ENCODE assay signal across 9 cellular contexts in the genomic region with DNA sequence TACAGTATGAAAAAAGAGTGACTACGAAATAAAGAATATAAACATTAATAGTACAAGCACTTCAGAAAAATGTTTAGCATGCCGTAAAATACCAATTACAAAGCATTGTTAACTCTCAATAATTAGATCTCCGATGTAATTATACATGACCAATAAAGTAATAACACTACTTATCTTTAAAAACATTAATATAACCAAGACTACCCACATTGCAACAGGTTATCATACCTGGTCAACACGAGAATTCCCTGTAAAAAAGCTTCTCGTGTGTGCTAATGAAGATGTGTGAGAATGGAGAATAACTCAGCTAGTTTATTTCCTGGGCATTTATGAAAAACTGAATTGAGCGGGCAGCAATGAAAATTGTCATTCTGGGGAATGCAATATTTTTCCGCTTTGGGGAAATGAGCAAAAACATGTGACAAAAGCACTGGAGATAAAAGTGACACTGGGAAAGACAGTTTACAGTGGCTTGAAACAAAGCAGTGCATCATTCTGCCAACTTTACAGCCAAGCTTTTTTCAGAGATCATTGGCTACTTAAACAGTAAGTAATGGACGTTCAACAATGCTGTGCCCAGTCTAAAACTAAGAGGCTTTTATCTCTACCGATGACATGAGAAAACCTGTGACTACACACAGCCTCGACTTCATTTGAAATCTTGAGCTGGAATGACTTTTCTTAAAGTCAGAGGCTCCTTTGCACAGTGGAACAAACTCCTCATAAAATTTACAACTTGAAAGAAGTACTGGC. TPM values are rescaled to one million over a fixed set of nuclear protein-coding genes. Genes with fewer than 3 reads are reported as not detected.
DNase-seq lines count a peak whose midpoint lies in the region; ATAC-seq and TF ChIP-seq lines count a peak whose summit lies in the region.
"Had no signal": no experiment of that assay in that cellular context is flagged by ENCODE, and none has a peak within 500 bp of the region (broad histone marks: within the 10 kb centered on the region; RNA-seq: fewer than 3 reads in every experiment).

No MANE protein-coding gene starts in this region.

- peak overlapping the region; percentile 75 to 97 (median 93) for H3K27ac Mint-ChIP-seq in CD4-positive, CD25-positive, alpha-beta regulatory T cell
- peak overlapping the region; percentile 93 for H3K27ac Mint-ChIP-seq in osteocyte (ENCODE audit: unreplicated experiment)

- no peak for TF ChIP-seq POLR2A in GM18505 (IDR thresholded peaks at IDR 0.05; ENCODE audit: borderline replicate concordance, extremely low read depth, insufficient read depth, insufficient read length)

- H3K36me3 ChIP-seq in CD4-positive, CD25-positive, alpha-beta regulatory T cell (ENCODE audit: control insufficient read depth, insufficient read depth, low read length) = peaks cover 32% of the 10 kb centered on the region
- no peaks in the 10 kb centered on the region for H3K36me3 ChIP-seq in KOPT-K1 (ENCODE audit: insufficient read depth, low read length)

- H3K36me3 Mint-ChIP-seq in CD4-positive, CD25-positive, alpha-beta regulatory T cell = peaks cover 18% of the 10 kb centered on the region
- H3K36me3 Mint-ChIP-seq in osteocyte (ENCODE audit: unreplicated experiment) = peaks cover 6% of the 10 kb centered on the region

- TF ChIP-seq CTCF in osteocyte (IDR thresholded peaks at IDR 0.05) = no peak

- no peak for DNase-seq in CD4-positive, CD25-positive, alpha-beta regulatory T cell
- DNase-seq in osteocyte (ENCODE audit: extremely low spot score, unreplicated experiment) (no peak), sciatic nerve (ENCODE audit: low spot score) (no peak)
- DNase-seq: NCI-H2029 treated with DMSO at 0.1 percent for 48 hours had no signal

- H3K4me3 ChIP-seq in CD4-positive, CD25-positive, alpha-beta regulatory T cell (ENCODE audit: low read depth, low read length) = peak overlapping the region; percentile 73

- peaks cover 42 to 88% (median 66%) of the 10 kb centered on the region in 4 donors for H3K4me1 Mint-ChIP-seq in CD4-positive, CD25-positive, alpha-beta regulatory T cell
- peaks cover 47% of the 10 kb centered on the region for H3K4me1 Mint-ChIP-seq in osteocyte (ENCODE audit: unreplicated experiment)

- no peaks in the 10 kb centered on the region for H3K27me3 Mint-ChIP-seq in CD4-positive, CD25-positive, alpha-beta regulatory T cell
- H3K27me3 Mint-ChIP-seq in osteocyte (ENCODE audit: unreplicated experiment) = no peaks in the 10 kb centered on the region

- no peak for ATAC-seq in CD4-positive, CD25-positive, alpha-beta regulatory T cell (ENCODE audit: low read depth in 2 of 2)
- ATAC-seq in GM18505 (IDR thresholded peaks at IDR 0.05; ENCODE audit: unreplicated experiment) = no peak
- no peak for ATAC-seq in GM21717 (IDR thresholded peaks at IDR 0.05; ENCODE audit: unreplicated experiment)
- ATAC-seq in HG03045 (IDR thresholded peaks at IDR 0.05; ENCODE audit: unreplicated experiment) = no peak
- ATAC-seq in sciatic nerve = no peak

- H3K9me3 Mint-ChIP-seq in CD4-positive, CD25-positive, alpha-beta regulatory T cell = no peaks in the 10 kb centered on the region
- H3K9me3 Mint-ChIP-seq in osteocyte (ENCODE audit: unreplicated experiment) = no peaks in the 10 kb centered on the region

- H3K9me3 ChIP-seq in CD4-positive, CD25-positive, alpha-beta regulatory T cell (ENCODE audit: control insufficient read depth in 2 of 2, low read length in 2 of 2) = no peaks in the 10 kb centered on the region
- H3K9me3 ChIP-seq in KOPT-K1 (ENCODE audit: insufficient read depth, low read length, poor library complexity, severe bottlenecking) = no peaks in the 10 kb centered on the region

- peak overlapping the region; percentile 94 for H3K27ac ChIP-seq in CD4-positive, CD25-positive, alpha-beta regulatory T cell (ENCODE audit: insufficient read depth, low read length, poor library complexity, severe bottlenecking)
- peak overlapping the region; percentile 83 for H3K27ac ChIP-seq in KOPT-K1 (ENCODE audit: low read depth, low read length, poor library complexity, severe bottlenecking)
- H3K27ac ChIP-seq in cingulate gyrus (ENCODE audit: low read depth, low read length) = peak overlapping the region; percentile 97

- peaks cover 69% of the 10 kb centered on the region for H3K4me1 ChIP-seq in CD4-positive, CD25-positive, alpha-beta regulatory T cell (ENCODE audit: control insufficient read depth, insufficient read depth, low read length, poor library complexity, severe bottlenecking)

- intact Hi-C loops in sciatic nerve (cut with DNase I) = no loop called here

- H3K4me3 Mint-ChIP-seq in CD4-positive, CD25-positive, alpha-beta regulatory T cell = peak overlapping the region; percentile 78 to 92 (median 87)
- H3K4me3 Mint-ChIP-seq in osteocyte (ENCODE audit: unreplicated experiment) = peak overlapping the region; percentile 70

- no peaks in the 10 kb centered on the region for H3K27me3 ChIP-seq in CD4-positive, CD25-positive, alpha-beta regulatory T cell (ENCODE audit: control insufficient read depth, insufficient read depth, low read length)

RNA-seq across cellular contexts. Expression of a gene that starts 34.7 kb away (rescaled TPM):
- total RNA-seq in CD4-positive, CD25-positive, alpha-beta regulatory T cell = 216 TPM
- polyA plus RNA-seq in CD4-positive, CD25-positive, alpha-beta regulatory T cell = 10 to 100 TPM; 38.5 to 60.2 (median 44.8) TPM
- 28.3 and 30.0 TPM in 2 replicates for total RNA-seq in osteocyte
- 81.2 TPM for total RNA-seq in sciatic nerve
